Comparison of ENCODE assay signal across 9 cellular contexts in genomic region chr2:27191107-27191829, GRCh38. TPM values are rescaled to one million over a fixed set of nuclear protein-coding genes. Genes with fewer than 3 reads are reported as not detected.
A peak's percentile ranks its signal among the peaks of the same experiment; 100 is the strongest.
DNase-seq lines count a peak whose midpoint lies in the region; ATAC-seq and TF ChIP-seq lines count a peak whose summit lies in the region.
"Had no signal": no experiment of that assay in that cellular context is flagged by ENCODE, and none has a peak within 500 bp of the region (broad histone marks: within the 10 kb centered on the region; RNA-seq: fewer than 3 reads in every experiment).

No MANE protein-coding gene starts in this region.

- H3K4me1 ChIP-seq in OCI-LY1 (ENCODE audit: insufficient read depth, low read length, severe bottlenecking): peaks cover 5% of the 10 kb centered on the region
- H3K4me1 ChIP-seq in adipocyte (ENCODE audit: control insufficient read depth, insufficient read depth, low read length): peaks cover 28% of the 10 kb centered on the region
- no peaks in the 10 kb centered on the region for H3K4me1 ChIP-seq in right cardiac atrium (ENCODE audit: control insufficient read depth, insufficient read depth, low read length)
- H3K4me1 ChIP-seq in smooth muscle cell (ENCODE audit: low read depth): no peaks in the 10 kb centered on the region

- no peak for TF ChIP-seq EP300 in Ishikawa (IDR thresholded peaks at IDR 0.05; ENCODE audit: borderline replicate concordance)

- H3K36me3 ChIP-seq in OCI-LY1 (ENCODE audit: insufficient read depth, low read length): no peaks in the 10 kb centered on the region; the same call in 1 of the 2 replicates
- H3K36me3 ChIP-seq in adipocyte (ENCODE audit: control insufficient read depth, insufficient read depth, low read length, severe bottlenecking): no peaks in the 10 kb centered on the region
- no peaks in the 10 kb centered on the region for H3K36me3 ChIP-seq in smooth muscle cell (ENCODE audit: low read depth)

- H3K27ac ChIP-seq in OCI-LY1 (ENCODE audit: low read depth, low read length, poor library complexity, severe bottlenecking) (no peak overlapping the region), right cardiac atrium (ENCODE audit: low read length) (no peak overlapping the region), smooth muscle cell (ENCODE audit: low read depth) (no peak overlapping the region)
- H3K27ac ChIP-seq: skin epidermis had no signal

- TF ChIP-seq RAD21 in Ishikawa (IDR thresholded peaks at IDR 0.05; ENCODE audit: low read depth): peak; percentile 71

- no peak overlapping the region for H3K4me2 ChIP-seq in OCI-LY1 (ENCODE audit: low read length)
- H3K4me2 ChIP-seq in smooth muscle cell: no peak overlapping the region

- TF ChIP-seq CTCF in OCI-LY1 (IDR thresholded peaks at IDR 0.05; ENCODE audit: low read length) (peak; percentile 64), smooth muscle cell (IDR thresholded peaks at IDR 0.05; ENCODE audit: borderline replicate concordance, insufficient read depth, poor library complexity, severe bottlenecking) (peak; percentile 60)

- intact Hi-C loops in right cardiac atrium (cut with DNase I): loop anchor here (2.0 to 5.0 kb wide), 2 partner anchors 92 to 94 kb away; no protein-coding TSS in a partner anchor

- 35% methylated on average over 8 of the region's 8 CpGs for WGBS in right cardiac atrium
- 56% methylated on average over 8 of the region's 8 CpGs for WGBS in smooth muscle cell (ENCODE audit: low lambda C conversion rate)

- H3K9me3 ChIP-seq in OCI-LY1 (ENCODE audit: low read length) (no peaks in the 10 kb centered on the region), adipocyte (ENCODE audit: control insufficient read depth, low read length) (no peaks in the 10 kb centered on the region), right cardiac atrium (ENCODE audit: control insufficient read depth, low read length) (no peaks in the 10 kb centered on the region), smooth muscle cell (replicated peaks; ENCODE audit: low read depth) (no peaks in the 10 kb centered on the region)

- H3K27me3 ChIP-seq in OCI-LY1 (ENCODE audit: insufficient read depth, low read length): no peaks in the 10 kb centered on the region
- H3K27me3 ChIP-seq in adipocyte (replicated peaks; ENCODE audit: control insufficient read depth, insufficient read depth, low read length): no peaks in the 10 kb centered on the region
- H3K27me3 ChIP-seq in right cardiac atrium (ENCODE audit: control insufficient read depth, insufficient read depth): no peaks in the 10 kb centered on the region
- H3K27me3 ChIP-seq in smooth muscle cell (ENCODE audit: low read depth): no peaks in the 10 kb centered on the region

- no peaks in the 10 kb centered on the region for H3F3A ChIP-seq in OCI-LY1 (ENCODE audit: insufficient read depth, low read length)
- H3F3A ChIP-seq in smooth muscle cell (ENCODE audit: low read depth): no peaks in the 10 kb centered on the region

- H3K4me3 ChIP-seq in OCI-LY1 (ENCODE audit: low read depth, low read length, poor library complexity, severe bottlenecking) (no peak overlapping the region), adipocyte (ENCODE audit: low read length) (no peak overlapping the region), right cardiac atrium (ENCODE audit: low read length) (no peak overlapping the region), smooth muscle cell (no peak overlapping the region)
- H3K4me3 ChIP-seq: skin epidermis had no signal

- no peak overlapping the region for H3K9ac ChIP-seq in OCI-LY1 (ENCODE audit: low read length)
- peak overlapping the region; percentile 56 for H3K9ac ChIP-seq in adipocyte (ENCODE audit: low read length)
- no peak overlapping the region for H3K9ac ChIP-seq in smooth muscle cell (ENCODE audit: low read depth)

- DNase-seq in DMS79 treated with DMSO at 0.1 percent for 48 hours (lab: John Stamatoyannopoulos, UW) (peak; percentile 32), adipocyte (ENCODE audit: low read depth) (peak; percentile 80), right cardiac atrium (peak in 1 of 3 donors; percentile 64), smooth muscle cell (lab: John Stamatoyannopoulos, UW; ENCODE audit: unreplicated experiment) (no peak)

- H3K9me2 ChIP-seq in OCI-LY1 (ENCODE audit: low read depth, low read length): no peaks in the 10 kb centered on the region

- H2AFZ ChIP-seq in OCI-LY1 (ENCODE audit: low read length) (no peak overlapping the region), smooth muscle cell (ENCODE audit: low read depth) (no peak overlapping the region)

- H3K79me2 ChIP-seq in OCI-LY1 (ENCODE audit: insufficient read depth, low read length) (no peaks in the 10 kb centered on the region), smooth muscle cell (ENCODE audit: low read depth) (no peaks in the 10 kb centered on the region)

- ATAC-seq in right cardiac atrium: peak; percentile 83 to 89
- no peak for ATAC-seq in GM19452 (IDR thresholded peaks at IDR 0.05; ENCODE audit: unreplicated experiment)
- no peak for ATAC-seq in HG03108 (IDR thresholded peaks at IDR 0.05; ENCODE audit: unreplicated experiment)

- H4K20me1 ChIP-seq in OCI-LY1 (ENCODE audit: insufficient read depth, low read length) (no peaks in the 10 kb centered on the region), smooth muscle cell (ENCODE audit: low read depth) (no peaks in the 10 kb centered on the region)

TF ChIP-seq in Ishikawa, 13 proteins besides CTCF, POLR2A, EP300 and RAD21:
- no peak for TF ChIP-seq ZBTB7A (IDR thresholded peaks at IDR 0.05; ENCODE audit: low read depth)
- no peak for TF ChIP-seq CEBPB (IDR thresholded peaks at IDR 0.05)
- no peak for TF ChIP-seq MAX (IDR thresholded peaks at IDR 0.05)

RNA-seq across cellular contexts. Expression of gene ATRAID, which starts 20.6 kb away (rescaled TPM):
- total RNA-seq in right cardiac atrium (100 to 1,000 TPM; 124 to 177 (median 144) TPM), smooth muscle cell (233 and 243 TPM in 2 replicates)
- polyA plus RNA-seq in right cardiac atrium (256 TPM), smooth muscle cell (319 and 335 TPM in 2 replicates)

RNA-seq across cellular contexts. Expression of gene SLC5A6, which starts 20.8 kb away (rescaled TPM):
- total RNA-seq in right cardiac atrium: 10 to 100 TPM in 3 of 4 donors, 1 to 10 TPM in 1; 8.1 to 14.1 (median 12.8) TPM
- polyA plus RNA-seq in right cardiac atrium: 7.8 TPM
- total RNA-seq in smooth muscle cell: 32.3 and 49.8 TPM in 2 replicates
- 25.7 and 35.8 TPM in 2 replicates for polyA plus RNA-seq in smooth muscle cell

RNA-seq across cellular contexts. Expression of gene CAD, which starts 25.9 kb away (rescaled TPM):
- total RNA-seq in right cardiac atrium: 10 to 100 TPM in 2 of 4 donors, 1 to 10 TPM in 2; 9.0 to 12.0 (median 10.0) TPM
- polyA plus RNA-seq in right cardiac atrium: 6.0 TPM
- total RNA-seq in smooth muscle cell: 20.3 and 20.4 TPM in 2 replicates
- polyA plus RNA-seq in smooth muscle cell: 32.4 and 34.3 TPM in 2 replicates

RNA-seq across cellular contexts. Expression of gene TCF23, which starts 42.5 kb away (rescaled TPM):
- total RNA-seq in right cardiac atrium (under 1 TPM; 0.06 to 0.15 (median 0.11) TPM), smooth muscle cell (not detected in 2 replicates)
- polyA plus RNA-seq in right cardiac atrium (0.05 TPM), smooth muscle cell (not detected in 2 replicates)

RNA-seq across cellular contexts. Expression of gene PRR30, which starts 52.1 kb away (rescaled TPM):
- total RNA-seq in right cardiac atrium: not detected
- not detected for polyA plus RNA-seq in right cardiac atrium
- not detected in 2 replicates for total RNA-seq in smooth muscle cell
- not detected in 2 replicates for polyA plus RNA-seq in smooth muscle cell

Comparison
In these comparisons a context has a peak if more than half of its experiments do, and no peak if none do; other contexts are left out.
1. ATAC-seq: peak in right cardiac atrium (2 of 2); none in GM19452 (single experiment) and HG03108 (single experiment).